8 cellular contexts compared by ENCODE assay signal in the genomic region with DNA sequence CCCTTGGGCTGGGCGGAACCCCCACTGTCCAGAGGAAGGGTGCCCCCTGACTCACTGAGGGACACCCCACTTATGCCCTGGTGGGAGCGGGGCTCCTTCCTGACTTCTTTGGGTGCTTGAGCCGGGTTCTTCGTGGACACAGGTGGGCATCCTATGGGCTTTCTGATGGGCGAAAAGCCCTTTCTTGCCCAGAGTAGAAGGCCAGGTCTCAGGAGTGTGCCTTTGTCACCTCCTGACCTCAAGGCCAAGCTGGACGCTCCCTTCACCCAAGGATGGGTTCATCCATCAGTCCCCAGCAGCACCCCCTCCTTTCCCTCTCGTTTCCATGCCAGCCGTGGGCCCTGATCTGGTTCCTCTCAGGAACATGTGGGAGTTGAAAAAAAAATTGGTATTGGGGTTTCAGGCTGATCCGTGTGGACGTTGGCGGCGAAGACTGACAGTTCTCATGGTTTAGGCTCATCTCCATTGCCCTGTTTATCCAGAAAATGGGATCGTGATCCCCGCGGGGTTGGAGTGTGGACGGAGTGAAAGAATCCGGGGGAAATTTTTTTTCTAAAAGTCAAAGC. TPM values are rescaled to one million over a fixed set of nuclear protein-coding genes. Genes with fewer than 3 reads are reported as not detected.
A peak's percentile ranks its signal among the peaks of the same experiment; 100 is the strongest.
DNase-seq lines count a peak whose midpoint lies in the region; ATAC-seq and TF ChIP-seq lines count a peak whose summit lies in the region.

No MANE protein-coding gene starts in this region.

- intact Hi-C loops in ascending aorta (cut with DNase I) = loop anchor here (1.0 kb wide), 2 partner anchors 26 to 30 kb away; no protein-coding TSS in a partner anchor
- intact Hi-C loops in lower lobe of right lung (cut with DNase I) = no loop called here

- WGBS in urinary bladder = 4% methylated on average over 17 of the region's 17 CpGs

- ATAC-seq in HG02970 (IDR thresholded peaks at IDR 0.05; ENCODE audit: low FRiP score, unreplicated experiment) (peak; percentile 1), lower lobe of right lung (no peak), HG02981 (IDR thresholded peaks at IDR 0.05; ENCODE audit: unreplicated experiment) (no peak), HG03097 (IDR thresholded peaks at IDR 0.05; ENCODE audit: low FRiP score, unreplicated experiment) (no peak)

- H3K36me3 ChIP-seq in ascending aorta (peaks cover 0 to 1% of the 10 kb centered on the region in 2 donors), lower lobe of right lung (no peaks in the 10 kb centered on the region), urinary bladder (ENCODE audit: insufficient read depth) (no peaks in the 10 kb centered on the region)

- peak overlapping the region; percentile 91 to 98 for H3K4me3 ChIP-seq in ascending aorta
- peak overlapping the region; percentile 92 for H3K4me3 ChIP-seq in lower lobe of right lung
- peak overlapping the region; percentile 82 for H3K4me3 ChIP-seq in urinary bladder (ENCODE audit: low read depth, low read length)

- peaks cover 27 to 46% of the 10 kb centered on the region in 2 donors for H3K4me1 ChIP-seq in ascending aorta
- peaks cover 76% of the 10 kb centered on the region for H3K4me1 ChIP-seq in lower lobe of right lung
- H3K4me1 ChIP-seq in urinary bladder (ENCODE audit: insufficient read depth) = peaks cover 3% of the 10 kb centered on the region

- TF ChIP-seq CTCF in C4-2B (conservative IDR thresholded peaks at IDR 0.05) = no peak
- no peak for TF ChIP-seq CTCF in ascending aorta (IDR thresholded peaks at IDR 0.05)
- no peak for TF ChIP-seq CTCF in lower lobe of right lung (IDR thresholded peaks at IDR 0.05)

- no peaks in the 10 kb centered on the region for H3K27me3 ChIP-seq in ascending aorta
- no peaks in the 10 kb centered on the region for H3K27me3 ChIP-seq in lower lobe of right lung (ENCODE audit: low read depth)

- no peaks in the 10 kb centered on the region for H3K9me3 ChIP-seq in ascending aorta
- H3K9me3 ChIP-seq in lower lobe of right lung = no peaks in the 10 kb centered on the region

- DNase-seq in ascending aorta (ENCODE audit: low spot score in 2 of 2) = no peak
- no peak for DNase-seq in lower lobe of right lung
- no peak for DNase-seq in NCI-H1694 (lab: John Stamatoyannopoulos, UW)

- H3K27ac ChIP-seq in C4-2B (peak overlapping the region; percentile 97), ascending aorta (peak overlapping the region; percentile 95 to 97), lower lobe of right lung (peak overlapping the region; percentile 92), urinary bladder (ENCODE audit: low read depth) (peak overlapping the region; percentile 75)

RNA-seq across cellular contexts. Expression of gene SLC25A25, which starts 0.7 kb away (rescaled TPM):
- total RNA-seq in ascending aorta (27.4 TPM), lower lobe of right lung (27.3 TPM), urinary bladder (14.4 TPM)
- polyA plus RNA-seq in urinary bladder = 23.1 TPM

RNA-seq across cellular contexts. Expression of gene NAIF1, which starts 1.6 kb away (rescaled TPM):
- total RNA-seq in ascending aorta (48.2 TPM), lower lobe of right lung (11.3 TPM), urinary bladder (6.9 TPM)
- 8.2 TPM for polyA plus RNA-seq in urinary bladder

RNA-seq across cellular contexts. Expression of gene PTGES2, which starts 58.8 kb away (rescaled TPM):
- total RNA-seq in ascending aorta (97.2 TPM), lower lobe of right lung (30.6 TPM), urinary bladder (21.1 TPM)
- 59.6 TPM for polyA plus RNA-seq in urinary bladder
